ENCODE assay signal across 27 cellular contexts in genomic region chr2:188819011-188819410, GRCh38.
"Had no signal": no experiment of that assay in that cellular context is flagged by ENCODE, and none has a peak within 500 bp of the region (broad histone marks: within the 10 kb centered on the region; RNA-seq: fewer than 3 reads in every experiment).

No MANE protein-coding gene starts in this region.

- H3K27me3 ChIP-seq: breast epithelium, Peyer's patch, SJCRH30 had no signal

- H3K4me3 ChIP-seq: breast epithelium, K562, Peyer's patch, SJCRH30 had no signal

- H3K4me3 Mint-ChIP-seq: activated B cell treated with CpG ODN at 0.5 μM for 24 hours; activated CD4-positive, alpha-beta memory T cell treated with anti-CD3 and anti-CD28 coated beads for 36 hours; activated CD4-positive, alpha-beta T cell treated with anti-CD3 and anti-CD28 coated beads, Interleukin-2, amount 10 ng/mL, durations not matched to agents 7 days and 5 days; activated naive CD4-positive, alpha-beta T cell treated with anti-CD3 and anti-CD28 coated beads, Interleukin-2, amount 10 ng/mL, durations not matched to agents 7 days and 5 days; activated naive CD8-positive, alpha-beta T cell treated with anti-CD3 and anti-CD28 coated beads for 36 hours; T-helper 1 cell treated with Interleukin-12 subunit alpha and Interleukin-12 subunit beta and Interleukin-4 antibody, amounts not matched to agents 30 μg/mL and 1 μg/mL, for 36 hours had no signal

- H3K9me3 Mint-ChIP-seq: activated CD4-positive, alpha-beta memory T cell treated with anti-CD3 and anti-CD28 coated beads for 36 hours; activated CD4-positive, alpha-beta T cell treated with anti-CD3 and anti-CD28 coated beads, Interleukin-2, amount 10 ng/mL, durations not matched to agents 7 days and 5 days; activated naive CD4-positive, alpha-beta T cell treated with anti-CD3 and anti-CD28 coated beads, Interleukin-2, amount 10 ng/mL, durations not matched to agents 7 days and 5 days; activated naive CD8-positive, alpha-beta T cell treated with anti-CD3 and anti-CD28 coated beads for 36 hours; activated T-helper 2 cell treated with anti-CD3 and anti-CD28 coated beads, Interferon-gamma antibody, Interleukin-2, Interleukin-4, amounts not matched to agents 10 μg/mL and 5 μg/mL and 100 μg/mL, durations not matched to agents 14 hours and 24 hours and 36 hours; T-helper 1 cell treated with Interleukin-12 subunit alpha and Interleukin-12 subunit beta and Interleukin-4 antibody, amounts not matched to agents 30 μg/mL and 1 μg/mL, for 36 hours had no signal

- H3K27me3 Mint-ChIP-seq: activated B cell treated with CpG ODN at 0.5 μM for 24 hours; activated CD4-positive, alpha-beta memory T cell treated with anti-CD3 and anti-CD28 coated beads for 36 hours; activated CD4-positive, alpha-beta T cell treated with anti-CD3 and anti-CD28 coated beads, Interleukin-2, amount 10 ng/mL, durations not matched to agents 7 days and 5 days; activated naive CD4-positive, alpha-beta T cell treated with anti-CD3 and anti-CD28 coated beads, Interleukin-2, amount 10 ng/mL, durations not matched to agents 7 days and 5 days; activated naive CD8-positive, alpha-beta T cell treated with anti-CD3 and anti-CD28 coated beads for 36 hours had no signal

- H3K36me3 ChIP-seq: breast epithelium, Peyer's patch, SJCRH30 had no signal

- H3K4me1 ChIP-seq: breast epithelium, Peyer's patch had no signal

- DNase-seq: activated B cell treated with CpG ODN at 0.5 μM for 24 hours; activated CD4-positive, alpha-beta memory T cell treated with anti-CD3 and anti-CD28 coated beads for 36 hours; activated CD4-positive, alpha-beta T cell treated with anti-CD3 and anti-CD28 coated beads for 1 hour; activated CD4-positive, alpha-beta T cell treated with anti-CD3 and anti-CD28 coated beads, Interleukin-2, amount 10 ng/mL, durations not matched to agents 7 days and 5 days; activated CD8-positive, alpha-beta memory T cell treated with anti-CD3 and anti-CD28 coated beads for 24 hours; activated gamma-delta T cell treated with Interleukin-2 at 50 U/mL for 16 hours; activated naive CD4-positive, alpha-beta T cell treated with anti-CD3 and anti-CD28 coated beads, Interleukin-2, amount 10 ng/mL, durations not matched to agents 7 days and 5 days; activated naive CD8-positive, alpha-beta T cell treated with anti-CD3 and anti-CD28 coated beads for 36 hours; activated T-cell treated with anti-CD3 and anti-CD28 coated beads, Interleukin-2, amount 50 U/mL, for 48 hours; anterior cingulate cortex; Karpas-422; MM.1S; NCI-H1105; NCI-H1436; NCI-H1694 treated with DMSO at 0.1 percent for 48 hours; NCI-H2029 treated with DMSO at 0.1 percent for 48 hours; NCI-H510A treated with DMSO at 0.1 percent for 48 hours; NCI-H69; NK-92 treated with Interleukin-12 subunit alpha and Interleukin-12 subunit beta, amount 100 ng/mL, for 24 hours; Peyer's patch; Right ventricle myocardium superior; SJCRH30 had no signal

- H3K27ac ChIP-seq: breast epithelium, Peyer's patch, RWPE1, SJCRH30 had no signal

- H3K4me1 Mint-ChIP-seq: activated B cell treated with CpG ODN at 0.5 μM for 24 hours; activated CD4-positive, alpha-beta T cell treated with anti-CD3 and anti-CD28 coated beads, Interleukin-2, amount 10 ng/mL, durations not matched to agents 7 days and 5 days; activated naive CD4-positive, alpha-beta T cell treated with anti-CD3 and anti-CD28 coated beads, Interleukin-2, amount 10 ng/mL, durations not matched to agents 7 days and 5 days; activated naive CD8-positive, alpha-beta T cell treated with anti-CD3 and anti-CD28 coated beads for 36 hours had no signal

- H3K27ac Mint-ChIP-seq: activated B cell treated with CpG ODN at 0.5 μM for 24 hours; activated CD4-positive, alpha-beta memory T cell treated with anti-CD3 and anti-CD28 coated beads for 36 hours; activated CD4-positive, alpha-beta T cell treated with anti-CD3 and anti-CD28 coated beads, Interleukin-2, amount 10 ng/mL, durations not matched to agents 7 days and 5 days; activated naive CD4-positive, alpha-beta T cell treated with anti-CD3 and anti-CD28 coated beads, Interleukin-2, amount 10 ng/mL, durations not matched to agents 7 days and 5 days; activated naive CD8-positive, alpha-beta T cell treated with anti-CD3 and anti-CD28 coated beads for 36 hours; activated T-helper 2 cell treated with anti-CD3 and anti-CD28 coated beads, Interferon-gamma antibody, Interleukin-2, Interleukin-4, amounts not matched to agents 10 μg/mL and 5 μg/mL and 100 μg/mL, durations not matched to agents 14 hours and 24 hours and 36 hours; T-helper 1 cell treated with Interleukin-12 subunit alpha and Interleukin-12 subunit beta and Interleukin-4 antibody, amounts not matched to agents 30 μg/mL and 1 μg/mL, for 36 hours had no signal

- H3K36me3 Mint-ChIP-seq: activated CD4-positive, alpha-beta memory T cell treated with anti-CD3 and anti-CD28 coated beads for 36 hours; activated naive CD4-positive, alpha-beta T cell treated with anti-CD3 and anti-CD28 coated beads, Interleukin-2, amount 10 ng/mL, durations not matched to agents 7 days and 5 days; activated naive CD8-positive, alpha-beta T cell treated with anti-CD3 and anti-CD28 coated beads for 36 hours had no signal

- H3K9me3 ChIP-seq: breast epithelium, Peyer's patch, SJCRH30 had no signal

- ATAC-seq: K562 had no signal
